9 cellular contexts compared by ENCODE assay signal in the genomic region with DNA sequence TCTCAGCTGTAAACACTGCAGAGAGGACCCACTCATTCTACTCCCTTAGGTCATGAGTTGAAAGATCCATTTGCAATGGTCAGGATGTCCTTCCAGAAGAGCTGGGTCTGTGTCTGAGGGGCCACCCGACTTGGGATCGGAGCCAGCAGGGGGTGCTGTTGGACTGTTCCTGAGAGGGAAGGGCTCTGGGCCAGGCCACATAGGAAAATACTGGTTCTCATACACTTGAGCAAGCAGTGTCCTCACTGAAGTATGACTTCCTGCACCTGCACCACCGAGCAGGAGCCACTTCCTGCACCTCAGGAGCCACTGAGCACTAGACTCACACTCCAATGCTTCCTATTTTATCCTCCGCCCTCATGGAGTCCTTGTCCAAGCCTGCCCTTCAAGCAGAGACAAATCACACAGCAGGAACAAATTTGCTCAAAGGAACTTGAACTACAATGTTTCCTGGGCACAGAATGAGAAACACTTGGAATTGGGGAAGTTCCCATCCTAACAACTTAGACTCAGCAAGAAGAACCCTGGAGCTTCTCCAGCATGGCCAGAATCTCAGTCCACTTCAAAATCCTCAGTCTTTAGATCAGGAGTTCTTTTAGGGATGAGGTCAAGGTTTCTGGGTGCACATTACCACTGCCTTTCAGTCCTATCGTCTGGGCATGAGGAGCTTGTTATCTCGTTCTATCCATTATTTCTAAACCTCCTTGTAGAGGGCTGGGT. TPM values are rescaled to one million over a fixed set of nuclear protein-coding genes. Genes with fewer than 3 reads are reported as not detected.
DNase-seq lines count a peak whose midpoint lies in the region; ATAC-seq, FAIRE-seq and TF ChIP-seq lines count a peak whose summit lies in the region.
"Had no signal": no experiment of that assay in that cellular context is flagged by ENCODE, and none has a peak within 500 bp of the region (broad histone marks: within the 10 kb centered on the region; RNA-seq: fewer than 3 reads in every experiment).

No MANE protein-coding gene starts in this region.

- peak overlapping the region; percentile 30 for H3K4me3 Mint-ChIP-seq in activated T-cell treated with anti-CD3 and anti-CD28 coated beads, Interleukin-2, amount 50 U/mL, for 24 hours
- H3K4me3 Mint-ChIP-seq in progenitor cell of endocrine pancreas (ENCODE audit: low read depth), result no peak overlapping the region

- no peaks in the 10 kb centered on the region for H3K9me3 ChIP-seq in PC-9 (ENCODE audit: insufficient read depth, low read depth)

- no peaks in the 10 kb centered on the region for H3K9me3 Mint-ChIP-seq in activated T-cell treated with anti-CD3 and anti-CD28 coated beads, Interleukin-2, amount 50 U/mL, for 24 hours
- H3K9me3 Mint-ChIP-seq in progenitor cell of endocrine pancreas (ENCODE audit: low read depth), result no peaks in the 10 kb centered on the region

- no peak for FAIRE-seq in HTR-8/SVneo (lab: Jason Lieb, UNC)
- FAIRE-seq: endometrium had no signal

- peak; percentile 72 for ATAC-seq in GM21390 (IDR thresholded peaks at IDR 0.05; ENCODE audit: unreplicated experiment)
- ATAC-seq in GM18873 (IDR thresholded peaks at IDR 0.05; ENCODE audit: low FRiP score, unreplicated experiment), result no peak

- peaks cover 36% of the 10 kb centered on the region for H3K4me1 Mint-ChIP-seq in activated T-cell treated with anti-CD3 and anti-CD28 coated beads, Interleukin-2, amount 50 U/mL, for 24 hours (ENCODE audit: low read depth)
- no peaks in the 10 kb centered on the region for H3K4me1 Mint-ChIP-seq in progenitor cell of endocrine pancreas (ENCODE audit: low read depth)

- no TSS peak for BruUV-seq in PC-9 (replicated peaks; lab: Mats Ljungman, UMichigan)

- H3K36me3 ChIP-seq in PC-9 (ENCODE audit: low read depth), result no peaks in the 10 kb centered on the region

- no peaks in the 10 kb centered on the region; the same call in 1 of the 2 replicates for H4K20me1 ChIP-seq in PC-9 (ENCODE audit: insufficient read depth)

- H3K36me3 Mint-ChIP-seq in activated T-cell treated with anti-CD3 and anti-CD28 coated beads, Interleukin-2, amount 50 U/mL, for 24 hours (ENCODE audit: low read depth), result no peaks in the 10 kb centered on the region
- no peaks in the 10 kb centered on the region for H3K36me3 Mint-ChIP-seq in progenitor cell of endocrine pancreas (ENCODE audit: insufficient read depth)

- peak; percentile 73 for TF ChIP-seq CTCF in PC-9 (conservative IDR thresholded peaks at IDR 0.05)
- peak; percentile 88 for TF ChIP-seq CTCF in foreskin fibroblast (IDR thresholded peaks at IDR 0.05; ENCODE audit: low read depth, low read length)
- peak; percentile 71 for TF ChIP-seq CTCF in progenitor cell of endocrine pancreas (IDR thresholded peaks at IDR 0.05; ENCODE audit: unreplicated experiment)

- peak; percentile 94 for DNase-seq in DMS53 (lab: John Stamatoyannopoulos, UW)
- peak; percentile 29 for DNase-seq in HTR-8/SVneo (ENCODE audit: insufficient read length, low spot score)
- DNase-seq in PC-9, result peak; percentile 54 to 65
- DNase-seq in activated T-cell treated with anti-CD3 and anti-CD28 coated beads, Interleukin-2, amount 50 U/mL, for 24 hours, result peak; percentile 90
- peak; percentile 47 to 85 for DNase-seq in foreskin fibroblast
- peak; percentile 69 for DNase-seq in progenitor cell of endocrine pancreas (ENCODE audit: low spot score, unreplicated experiment)

- no peaks in the 10 kb centered on the region for H3K79me2 ChIP-seq in PC-9 (ENCODE audit: low read depth)

- no peaks in the 10 kb centered on the region for H3K27me3 Mint-ChIP-seq in activated T-cell treated with anti-CD3 and anti-CD28 coated beads, Interleukin-2, amount 50 U/mL, for 24 hours
- peaks cover 83% of the 10 kb centered on the region for H3K27me3 Mint-ChIP-seq in progenitor cell of endocrine pancreas

- no peak overlapping the region for H3K27ac ChIP-seq in PC-9

- H3K9me2 ChIP-seq in PC-9 (ENCODE audit: insufficient read depth), result no peaks in the 10 kb centered on the region

- no peaks in the 10 kb centered on the region for H3K27me3 ChIP-seq in PC-9 (ENCODE audit: insufficient read depth, low read depth)

- intact Hi-C loops in PC-9 (cut with micrococcal nuclease; ENCODE audit: unreplicated experiment), result loop anchor here (5.0 to 10.0 kb wide), 4 partner anchors 134 to 747 kb away; no protein-coding TSS in a partner anchor

- peaks cover 11% of the 10 kb centered on the region for H3K4me1 ChIP-seq in PC-9 (replicated peaks; ENCODE audit: insufficient read depth)

- POLR2A ChIA-PET in PC-9 (lab: Charles Lee; ENCODE audit: unreplicated experiment), result interaction anchor here (0.5 kb wide), 1 partner anchor 1139 kb away, joined by 5 read pairs; no protein-coding TSS in a partner anchor

- peaks cover 9% of the 10 kb centered on the region for H3F3A ChIP-seq in PC-9 (ENCODE audit: insufficient read depth, low read depth)

- CTCF ChIA-PET in PC-9 (lab: Charles Lee), result interaction anchor here (0.7 kb wide), 1 partner anchor 301 kb away, joined by 5 read pairs; a partner anchor contains a TSS

- peak overlapping the region; percentile 88 for H3K27ac Mint-ChIP-seq in activated T-cell treated with anti-CD3 and anti-CD28 coated beads, Interleukin-2, amount 50 U/mL, for 24 hours
- no peak overlapping the region for H3K27ac Mint-ChIP-seq in progenitor cell of endocrine pancreas

- H3K4me2 ChIP-seq in PC-9, result no peak overlapping the region

- H3K4me3 ChIP-seq in PC-9, result no peak overlapping the region
- H3K4me3 ChIP-seq in foreskin fibroblast (ENCODE audit: low read depth in 1 of 2, low read length in 2 of 2), result no peak overlapping the region

- H2AFZ ChIP-seq in PC-9, result no peak overlapping the region

RNA-seq across cellular contexts. Expression of a gene that starts 36.6 kb away (rescaled TPM):
- total RNA-seq in PC-9 (2021) (not detected in 2 replicates), progenitor cell of endocrine pancreas (not detected in 2 replicates)

Comparison
In these comparisons a context has a peak if more than half of its experiments do, and no peak if none do; other contexts are left out.
1. DNase-seq: peak in every context shown above with its lines; median percentile 94 in DMS53; 90 in activated T-cell treated with anti-CD3 and anti-CD28 coated beads, Interleukin-2, amount 50 U/mL, for 24 hours; 69 in progenitor cell of endocrine pancreas; 66 in foreskin fibroblast; 60 in PC-9; 29 in HTR-8/SVneo.